In genomic region chr15:45521596-45522167, GRCh38 we compare ENCODE assay signal across 1 cellular context.
TF ChIP-seq lines count a peak whose summit lies in the region.

No MANE protein-coding gene starts in this region.

TF ChIP-seq in HepG2, 621 proteins besides CTCF, POLR2A, EP300 and RAD21 (continued from another document):
- TF ChIP-seq ZBTB40 (IDR thresholded peaks at IDR 0.05) (no peak), ZBTB40 (CRISPR knock-in tag; IDR thresholded peaks at IDR 0.05) (no peak), NR2F6 (IDR thresholded peaks at IDR 0.05) (peak; percentile 37; the same call in 1 of the 2 replicates), NR2F6 (CRISPR knock-in tag; IDR thresholded peaks at IDR 0.05) (peak; percentile 45; the same call in 1 of the 2 replicates), ZBTB4 (CRISPR knock-in tag; IDR thresholded peaks at IDR 0.05; ENCODE audit: borderline replicate concordance) (no peak), GABPA (IDR thresholded peaks at IDR 0.05; ENCODE audit: low read depth, low read length) (no peak), GABPA (CRISPR knock-in tag; IDR thresholded peaks at IDR 0.05; ENCODE audit: low read depth) (peak; percentile 26; the same call in 1 of the 2 replicates), MXI1 (IDR thresholded peaks at IDR 0.05; ENCODE audit: borderline replicate concordance, low read depth, low read length) (no peak), TARDBP (CRISPR knock-in tag; IDR thresholded peaks at IDR 0.05) (0 out of 2 replicates have a peak, but pooled peaks have one; percentile 36), NCOR1 (IDR thresholded peaks at IDR 0.05; ENCODE audit: borderline replicate concordance, low read length) (peak; percentile 70; the same call in 1 of the 2 replicates), ZNF280D (CRISPR knock-in tag; IDR thresholded peaks at IDR 0.05) (no peak), SOX6 (IDR thresholded peaks at IDR 0.05) (no peak), SOX6 (CRISPR knock-in tag; IDR thresholded peaks at IDR 0.05) (peak; percentile 82)
TF ChIP-seq in HepG2: peak in this region for 42.
